In genomic region chr7:157141525-157142060, GRCh38 we compare ENCODE assay signal across 17 cellular contexts. TPM values are rescaled to one million over a fixed set of nuclear protein-coding genes. Genes with fewer than 3 reads are reported as not detected.
A peak's percentile ranks its signal among the peaks of the same experiment; 100 is the strongest.
DNase-seq lines count a peak whose midpoint lies in the region; ATAC-seq and TF ChIP-seq lines count a peak whose summit lies in the region.
"Had no signal": no experiment of that assay in that cellular context is flagged by ENCODE, and none has a peak within 500 bp of the region (broad histone marks: within the 10 kb centered on the region; RNA-seq: fewer than 3 reads in every experiment).

No MANE protein-coding gene starts in this region.

- no peak for DNase-seq in SK-N-SH
- no peak for DNase-seq in activated naive CD8-positive, alpha-beta T cell treated with anti-CD3 and anti-CD28 coated beads, Interleukin-2, amount 50 U/mL, for 24 hours
- DNase-seq in uterus: no peak
- DNase-seq in activated CD8-positive, alpha-beta T cell treated with anti-CD3 and anti-CD28 coated beads, Interleukin-2, amount 10 ng/mL, durations not matched to agents 7 days and 5 days: no peak
- DNase-seq: GDM1, NCI-H146, psoas muscle, RPMI8226, testis had no signal

- H3K36me3 ChIP-seq in SK-N-SH (replicated peaks in 1 of 2; ENCODE audit: control insufficient read depth in 1 of 2, insufficient read depth in 2 of 2, low read length in 1 of 2): peaks cover 23 to 26% of the 10 kb centered on the region in 2 experiments
- H3K36me3 ChIP-seq in KMS-11 (ENCODE audit: insufficient read depth): peaks cover 17% of the 10 kb centered on the region; the same call in 1 of the 2 replicates
- H3K36me3 ChIP-seq in uterus: no peaks in the 10 kb centered on the region
- H3K36me3 ChIP-seq: adrenal gland had no signal

- peaks cover 11 to 27% of the 10 kb centered on the region in 2 experiments; a peak in 2 of 4 replicates for H3K4me1 ChIP-seq in SK-N-SH (ENCODE audit: control insufficient read depth in 1 of 2, insufficient read depth in 2 of 2, low read depth in 1 of 2, low read length in 1 of 2)
- peaks cover 55% of the 10 kb centered on the region for H3K4me1 ChIP-seq in KMS-11 (ENCODE audit: low read depth, poor library complexity, severe bottlenecking)
- H3K4me1 ChIP-seq in uterus: peaks cover 3 to 12% of the 10 kb centered on the region in 2 donors

- no peak overlapping the region for H3K27ac Mint-ChIP-seq in activated naive CD8-positive, alpha-beta T cell treated with anti-CD3 and anti-CD28 coated beads, Interleukin-2, amount 50 U/mL, for 24 hours
- H3K27ac Mint-ChIP-seq in nephron: no peak overlapping the region
- H3K27ac Mint-ChIP-seq in activated CD8-positive, alpha-beta T cell treated with anti-CD3 and anti-CD28 coated beads, Interleukin-2, amount 10 ng/mL, durations not matched to agents 7 days and 5 days: no peak overlapping the region
- H3K27ac Mint-ChIP-seq: B cell had no signal

- H3K36me3 Mint-ChIP-seq in activated naive CD8-positive, alpha-beta T cell treated with anti-CD3 and anti-CD28 coated beads, Interleukin-2, amount 50 U/mL, for 24 hours (ENCODE audit: low read depth): peaks cover 57% of the 10 kb centered on the region
- peaks cover 50% of the 10 kb centered on the region for H3K36me3 Mint-ChIP-seq in nephron (ENCODE audit: low read depth)
- peaks cover 54% of the 10 kb centered on the region for H3K36me3 Mint-ChIP-seq in activated CD8-positive, alpha-beta T cell treated with anti-CD3 and anti-CD28 coated beads, Interleukin-2, amount 10 ng/mL, durations not matched to agents 7 days and 5 days (ENCODE audit: low read depth)

- POLR2A ChIA-PET in SK-N-SH (lab: Yijun Ruan, JAX): interaction anchor here (1.4 kb wide), 1 partner anchor 9 kb away, joined by 3 read pairs; no protein-coding TSS in a partner anchor
- POLR2A ChIA-PET in activated CD8-positive, alpha-beta T cell treated with anti-CD3 and anti-CD28 coated beads, Interleukin-2, amount 10 ng/mL, durations not matched to agents 7 days and 5 days (lab: Charles Lee): no interaction called here

- H3K4me2 ChIP-seq in SK-N-SH (peak overlapping the region; percentile 100; the same call in 1 of the 2 replicates), KMS-11 (peak overlapping the region; percentile 55; the same call in 1 of the 2 replicates)

- no peaks in the 10 kb centered on the region for H3K9me3 ChIP-seq in SK-N-SH
- H3K9me3 ChIP-seq in uterus: no peaks in the 10 kb centered on the region
- H3K9me3 ChIP-seq: adrenal gland, esophagus muscularis mucosa, psoas muscle, testis had no signal

- ATAC-seq in SK-N-SH treated with all-trans-retinoic acid at 6 μM for 48 hours: no peak
- ATAC-seq in activated naive CD8-positive, alpha-beta T cell treated with anti-CD3 and anti-CD28 coated beads, Interleukin-2, amount 50 U/mL, for 24 hours: no peak
- ATAC-seq in GM21737 (IDR thresholded peaks at IDR 0.05; ENCODE audit: unreplicated experiment): no peak
- ATAC-seq in activated CD8-positive, alpha-beta T cell treated with anti-CD3 and anti-CD28 coated beads, Interleukin-2, amount 10 ng/mL, durations not matched to agents 7 days and 5 days: no peak
- ATAC-seq: psoas muscle had no signal

- no peak for TF ChIP-seq CTCF in SK-N-SH (IDR thresholded peaks at IDR 0.05)
- TF ChIP-seq CTCF in KMS-11 (conservative IDR thresholded peaks at IDR 0.05; ENCODE audit: low read depth, low read length): no peak
- TF ChIP-seq CTCF in nephron (IDR thresholded peaks at IDR 0.05; ENCODE audit: unreplicated experiment in 3 of 3): no peak
- no peak for TF ChIP-seq CTCF in uterus (IDR thresholded peaks at IDR 0.05)

- peak overlapping the region; percentile 83 for H3K4me3 Mint-ChIP-seq in activated naive CD8-positive, alpha-beta T cell treated with anti-CD3 and anti-CD28 coated beads, Interleukin-2, amount 50 U/mL, for 24 hours
- H3K4me3 Mint-ChIP-seq in nephron: peak overlapping the region; percentile 79 to 89 (median 85)
- no peak overlapping the region for H3K4me3 Mint-ChIP-seq in activated CD8-positive, alpha-beta T cell treated with anti-CD3 and anti-CD28 coated beads, Interleukin-2, amount 10 ng/mL, durations not matched to agents 7 days and 5 days

- 93% methylated on average over 16 of the region's 16 CpGs for WGBS in SK-N-SH (ENCODE audit: low lambda C conversion rate)

- no peak for TF ChIP-seq POLR2A in uterus (IDR thresholded peaks at IDR 0.05)

- intact Hi-C loops in uterus (cut with DNase I; ENCODE audit: low total_unique reads): no loop called here

- H3K4me1 Mint-ChIP-seq in activated naive CD8-positive, alpha-beta T cell treated with anti-CD3 and anti-CD28 coated beads, Interleukin-2, amount 50 U/mL, for 24 hours: peaks cover 57% of the 10 kb centered on the region
- peaks cover 47% of the 10 kb centered on the region for H3K4me1 Mint-ChIP-seq in nephron
- peaks cover 40% of the 10 kb centered on the region for H3K4me1 Mint-ChIP-seq in activated CD8-positive, alpha-beta T cell treated with anti-CD3 and anti-CD28 coated beads, Interleukin-2, amount 10 ng/mL, durations not matched to agents 7 days and 5 days (ENCODE audit: low read depth)

- H3F3A ChIP-seq in SK-N-SH (replicated peaks; ENCODE audit: insufficient read depth): peaks cover under 1% of the 10 kb centered on the region

- H4K20me1 ChIP-seq in SK-N-SH (ENCODE audit: insufficient read depth) (peaks cover 73% of the 10 kb centered on the region), KMS-11 (ENCODE audit: insufficient read depth) (peaks cover 56% of the 10 kb centered on the region)

- H3K9me2 ChIP-seq in SK-N-SH: no peaks in the 10 kb centered on the region

- CTCF ChIA-PET in SK-N-SH (lab: Yijun Ruan, JAX): interaction anchor here (0.5 to 3.7 kb wide), 8 partner anchors 9 to 246 kb away, joined by 3 to 11 read pairs (median 4); partner anchors contain the start of gene NOM1
- CTCF ChIA-PET in activated CD8-positive, alpha-beta T cell treated with anti-CD3 and anti-CD28 coated beads, Interleukin-2, amount 10 ng/mL, durations not matched to agents 7 days and 5 days (lab: Charles Lee): interaction anchor here (1.0 to 1.2 kb wide), 3 partner anchors 132 to 245 kb away, joined by 3 to 5 read pairs (median 4); partner anchors contain the start of gene NOM1

- no peaks in the 10 kb centered on the region for H3K9me3 Mint-ChIP-seq in activated naive CD8-positive, alpha-beta T cell treated with anti-CD3 and anti-CD28 coated beads, Interleukin-2, amount 50 U/mL, for 24 hours
- H3K9me3 Mint-ChIP-seq in nephron: no peaks in the 10 kb centered on the region
- no peaks in the 10 kb centered on the region for H3K9me3 Mint-ChIP-seq in activated CD8-positive, alpha-beta T cell treated with anti-CD3 and anti-CD28 coated beads, Interleukin-2, amount 10 ng/mL, durations not matched to agents 7 days and 5 days (ENCODE audit: insufficient read depth)

- no peak overlapping the region for H2AFZ ChIP-seq in SK-N-SH (ENCODE audit: low read depth)
- H2AFZ ChIP-seq in KMS-11 (ENCODE audit: low read depth): no peak overlapping the region

- no peak overlapping the region for H3K4me3 ChIP-seq in SK-N-SH (ENCODE audit: low read depth in 2 of 2, low read length in 1 of 2)
- H3K4me3 ChIP-seq in KMS-11 (IDR thresholded peaks at IDR 0.05; ENCODE audit: insufficient read depth, low read depth, low read length): no peak overlapping the region
- H3K4me3 ChIP-seq in uterus: no peak overlapping the region
- H3K4me3 ChIP-seq: adrenal gland, esophagus muscularis mucosa, testis had no signal

- H3K27me3 ChIP-seq in SK-N-SH (ENCODE audit: insufficient read depth): no peaks in the 10 kb centered on the region
- H3K27me3 ChIP-seq in KMS-11 (ENCODE audit: insufficient read depth, low read depth): no peaks in the 10 kb centered on the region
- H3K27me3 ChIP-seq in uterus: no peaks in the 10 kb centered on the region
- H3K27me3 ChIP-seq: adrenal gland, esophagus muscularis mucosa, testis had no signal

- H3K27me3 Mint-ChIP-seq in activated naive CD8-positive, alpha-beta T cell treated with anti-CD3 and anti-CD28 coated beads, Interleukin-2, amount 50 U/mL, for 24 hours: no peaks in the 10 kb centered on the region
- H3K27me3 Mint-ChIP-seq in nephron (ENCODE audit: low read depth): no peaks in the 10 kb centered on the region
- no peaks in the 10 kb centered on the region for H3K27me3 Mint-ChIP-seq in activated CD8-positive, alpha-beta T cell treated with anti-CD3 and anti-CD28 coated beads, Interleukin-2, amount 10 ng/mL, durations not matched to agents 7 days and 5 days (ENCODE audit: low read depth)
- H3K27me3 Mint-ChIP-seq: B cell had no signal

- H3K79me2 ChIP-seq in SK-N-SH (ENCODE audit: insufficient read depth) (peaks cover 75% of the 10 kb centered on the region), KMS-11 (ENCODE audit: insufficient read depth, low read depth) (peaks cover 75% of the 10 kb centered on the region)

- H3K9ac ChIP-seq in SK-N-SH: no peak overlapping the region
- H3K9ac ChIP-seq in KMS-11: no peak overlapping the region; the same call in 1 of the 2 replicates

- H3K27ac ChIP-seq in SK-N-SH (ENCODE audit: low read depth in 2 of 2, low read length in 1 of 2): no peak overlapping the region
- no peak overlapping the region for H3K27ac ChIP-seq in KMS-11
- H3K27ac ChIP-seq in uterus: no peak overlapping the region
- H3K27ac ChIP-seq: 22Rv1, adrenal gland, esophagus muscularis mucosa, psoas muscle, testis had no signal

- no peak for TF ChIP-seq EP300 in SK-N-SH (IDR thresholded peaks at IDR 0.05; ENCODE audit: borderline replicate concordance in 1 of 2, low read depth in 1 of 2, low read length in 1 of 2)

- no peak for TF ChIP-seq RAD21 in SK-N-SH (IDR thresholded peaks at IDR 0.05; ENCODE audit: low read length)

TF ChIP-seq in SK-N-SH, 30 proteins besides CTCF, POLR2A, EP300 and RAD21 (continues in another document):
- TF ChIP-seq FOXM1 (IDR thresholded peaks at IDR 0.05; ENCODE audit: low read depth): no peak
- no peak for TF ChIP-seq SMC3 (IDR thresholded peaks at IDR 0.05; ENCODE audit: low read depth, low read length)
- no peak for TF ChIP-seq FOXJ3 (CRISPR knock-in tag; IDR thresholded peaks at IDR 0.05)
- TF ChIP-seq ELF1 (IDR thresholded peaks at IDR 0.05): no peak
- TF ChIP-seq EZH2phosphoT487 (IDR thresholded peaks at IDR 0.05; ENCODE audit: borderline replicate concordance, low read depth): no peak
- TF ChIP-seq MEF2A (IDR thresholded peaks at IDR 0.05; ENCODE audit: borderline replicate concordance, low read depth): no peak

TF ChIP-seq in SK-N-SH treated with all-trans-retinoic acid at 6 μM for 48 hours, 23 proteins besides CTCF, POLR2A, EP300 and RAD21 (continues in another document):
- TF ChIP-seq ZNF565 (CRISPR knock-in tag; conservative IDR thresholded peaks at IDR 0.05; ENCODE audit: low read depth): no peak
- TF ChIP-seq ZNF70 (CRISPR knock-in tag; IDR thresholded peaks at IDR 0.05): no peak

RNA-seq across cellular contexts. Expression of gene UBE3C, which starts 2.9 kb away (rescaled TPM):
- polyA plus RNA-seq in SK-N-SH (2012; rRNA removed): 48.4 and 63.2 TPM in 2 replicates
- 55.9 and 60.7 TPM in 2 replicates for polyA plus RNA-seq in SK-N-SH (2012; cell fraction: cytosol; rRNA removed)
- 37.5 and 62.9 TPM in 2 replicates for polyA plus RNA-seq in SK-N-SH (2012; cell fraction: nucleus; rRNA removed)
- total RNA-seq in uterus: 100 to 1,000 TPM in 2 of 4 donors, 10 to 100 TPM in 2; 54.1 to 121 (median 91.7) TPM
- 10 to 100 TPM; 57.1 to 57.9 TPM for total RNA-seq in activated CD8-positive, alpha-beta T cell treated with anti-CD3 and anti-CD28 coated beads, Interleukin-2, amount 10 ng/mL, durations not matched to agents 7 days and 5 days
